ENCODE assay signal across 1 cellular context in the genomic region with DNA sequence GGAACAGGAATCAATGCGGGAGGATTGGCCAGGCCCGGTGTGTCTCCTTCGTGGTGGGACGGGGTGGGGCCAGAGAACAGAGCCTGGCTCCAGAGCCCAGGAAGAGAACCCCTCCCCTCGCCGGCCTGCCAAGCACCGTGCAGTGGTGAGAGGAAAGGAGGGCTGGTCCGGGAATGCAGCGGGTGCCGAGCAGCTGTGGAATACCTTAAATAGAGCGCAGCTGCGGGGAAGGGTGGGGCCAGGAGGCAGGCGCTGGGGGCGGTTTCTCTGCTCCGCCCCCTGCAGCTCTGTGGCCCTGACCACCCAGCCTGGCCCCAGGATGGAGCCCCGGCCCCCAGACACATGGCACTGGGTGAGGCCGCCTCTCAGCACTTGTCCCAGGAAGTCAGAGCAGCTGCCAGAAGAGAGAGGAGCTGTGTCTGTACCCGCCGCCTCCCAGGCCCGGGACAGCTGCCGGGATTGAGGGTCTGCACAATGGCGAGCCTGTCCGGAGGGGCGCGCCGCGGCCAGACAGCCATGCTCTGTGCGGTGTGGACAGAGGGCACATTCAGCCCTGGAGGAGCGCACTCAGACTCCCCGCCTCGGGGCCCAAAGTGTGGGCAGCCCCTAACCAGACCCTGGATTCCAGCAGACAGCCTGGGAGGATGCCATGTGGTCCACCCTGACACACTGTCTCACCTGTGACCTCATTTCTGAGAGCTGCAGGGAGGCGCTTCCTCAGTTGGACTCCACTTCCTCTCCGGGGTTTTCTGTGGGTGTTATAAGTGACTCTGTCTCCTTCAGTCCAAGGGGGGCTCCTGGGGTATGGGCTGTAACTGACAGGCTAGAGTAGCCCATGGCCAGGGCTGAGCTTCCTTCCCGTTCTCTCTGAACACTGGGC.
TF ChIP-seq lines count a peak whose summit lies in the region.

No MANE protein-coding gene starts in this region.

TF ChIP-seq in GM23338, 12 proteins besides CTCF, POLR2A, EP300 and RAD21 (continued from another document):
- TF ChIP-seq REST (IDR thresholded peaks at IDR 0.05; ENCODE audit: unreplicated experiment) (no peak), CREB1 (CRISPR knock-in tag; IDR thresholded peaks at IDR 0.05; ENCODE audit: low read depth) (no peak), ZNF331 (CRISPR knock-in tag; IDR thresholded peaks at IDR 0.05; ENCODE audit: low read depth) (no peak), ZNF462 (CRISPR knock-in tag; IDR thresholded peaks at IDR 0.05) (no peak), POLR2AphosphoS5 (IDR thresholded peaks at IDR 0.05; ENCODE audit: low read depth) (no peak), NANOG (IDR thresholded peaks at IDR 0.05; ENCODE audit: borderline replicate concordance) (no peak)
